15 cellular contexts compared by ENCODE assay signal in genomic region chr1:10730985-10731384, GRCh38.
A peak's percentile ranks its signal among the peaks of the same experiment; 100 is the strongest.
DNase-seq lines count a peak whose midpoint lies in the region; FAIRE-seq and TF ChIP-seq lines count a peak whose summit lies in the region.
"Had no signal": no experiment of that assay in that cellular context is flagged by ENCODE, and none has a peak within 500 bp of the region (broad histone marks: within the 10 kb centered on the region; RNA-seq: fewer than 3 reads in every experiment).

No MANE protein-coding gene starts in this region.

- H3K4ac ChIP-seq in trophoblast cell (ENCODE audit: low read depth, low read length), result no peak overlapping the region

- H3K9me3 ChIP-seq in endothelial cell of umbilical vein (replicated peaks; ENCODE audit: control insufficient read depth, insufficient read depth, low read length), result no peaks in the 10 kb centered on the region
- H3K9me3 ChIP-seq in trophoblast cell (ENCODE audit: insufficient read depth, low read depth, low read length), result no peaks in the 10 kb centered on the region
- no peaks in the 10 kb centered on the region for H3K9me3 ChIP-seq in HAP-1
- H3K9me3 ChIP-seq: adrenal gland, right lobe of liver had no signal

- H3K79me2 ChIP-seq in endothelial cell of umbilical vein (ENCODE audit: control insufficient read depth, insufficient read depth, low read length) (no peaks in the 10 kb centered on the region), trophoblast cell (ENCODE audit: control insufficient read depth, insufficient read depth, low read length, poor library complexity) (no peaks in the 10 kb centered on the region)

- in situ Hi-C loops in KBM-7 (cut with MboI; ENCODE audit: low pct_unique_long_range_greater_than_20kb, low sequenced_read_pairs), result no loop called here
- in situ Hi-C loops in HAP-1 (cut with MboI; ENCODE audit: low sequenced_read_pairs), result no loop called here

- H4K91ac ChIP-seq in trophoblast cell (ENCODE audit: low read depth, low read length), result no peak overlapping the region

- no peak overlapping the region for H3K18ac ChIP-seq in trophoblast cell (ENCODE audit: low read length)

- no peak for FAIRE-seq in endothelial cell of umbilical vein (lab: Jason Lieb, UNC)

- no peak overlapping the region for H2AFZ ChIP-seq in endothelial cell of umbilical vein (ENCODE audit: low read depth, low read length)
- no peak overlapping the region for H2AFZ ChIP-seq in trophoblast cell (ENCODE audit: insufficient read depth, low read length, poor library complexity)

- H2BK120ac ChIP-seq in trophoblast cell (ENCODE audit: insufficient read depth, low read length, poor library complexity), result no peak overlapping the region

- no peak overlapping the region for H4K12ac ChIP-seq in trophoblast cell (ENCODE audit: low read depth, low read length)

- H3K4me1 ChIP-seq in endothelial cell of umbilical vein (ENCODE audit: control insufficient read depth, extremely low read depth, insufficient read depth, low read length), result no peaks in the 10 kb centered on the region
- H3K4me1 ChIP-seq in trophoblast cell (ENCODE audit: control insufficient read depth in 1 of 2, insufficient read depth in 2 of 2, low read length in 2 of 2), result no peaks in the 10 kb centered on the region
- peaks cover 13% of the 10 kb centered on the region for H3K4me1 ChIP-seq in HAP-1
- H3K4me1 ChIP-seq: adrenal gland, right lobe of liver had no signal

- dilution Hi-C loops in endothelial cell of umbilical vein (cut with MboI; ENCODE audit: extremely low pct_ligation_motif_present, low sequenced_read_pairs), result no loop called here

- no peak overlapping the region for H3K9ac ChIP-seq in endothelial cell of umbilical vein (replicated peaks; ENCODE audit: extremely low read depth, insufficient read depth, low read length)
- H3K9ac ChIP-seq in trophoblast cell (ENCODE audit: low read length), result no peak overlapping the region

- WGBS in trophoblast cell (ENCODE audit: extremely low coverage, insufficient coverage, insufficient read length), result no CpG with 5 or more reads among the region's 7 CpGs

- H3K79me1 ChIP-seq in trophoblast cell (ENCODE audit: low read length), result no peaks in the 10 kb centered on the region

- H3K9me1 ChIP-seq in endothelial cell of umbilical vein (replicated peaks; ENCODE audit: control insufficient read depth, extremely low read depth, insufficient read depth, low read length), result no peaks in the 10 kb centered on the region

- no peak overlapping the region for H2BK5ac ChIP-seq in trophoblast cell (ENCODE audit: low read depth, low read length, poor library complexity)

- H4K20me1 ChIP-seq in endothelial cell of umbilical vein (replicated peaks; ENCODE audit: control insufficient read depth, extremely low read depth, insufficient read depth, low read length), result no peaks in the 10 kb centered on the region

- no peak for TF ChIP-seq POLR2A in endothelial cell of umbilical vein (IDR thresholded peaks at IDR 0.05; ENCODE audit: low read depth, low read length)

- no peak overlapping the region for H2AK5ac ChIP-seq in trophoblast cell (ENCODE audit: low read length)

- H3K27ac ChIP-seq in endothelial cell of umbilical vein (ENCODE audit: insufficient read depth, low read depth, low read length) (no peak overlapping the region), trophoblast cell (ENCODE audit: low read depth, low read length) (no peak overlapping the region)
- H3K27ac ChIP-seq: adrenal gland, right lobe of liver had no signal

- H3K27me3 ChIP-seq in endothelial cell of umbilical vein (ENCODE audit: control insufficient read depth in 2 of 2, insufficient read depth in 2 of 2, low read length in 2 of 2) (no peaks in the 10 kb centered on the region), trophoblast cell (ENCODE audit: insufficient read depth, low read length) (no peaks in the 10 kb centered on the region), HAP-1 (ENCODE audit: low read depth) (no peaks in the 10 kb centered on the region)
- H3K27me3 ChIP-seq: adrenal gland, right lobe of liver had no signal

- H3K4me3 ChIP-seq in endothelial cell of umbilical vein (replicated peaks in 1 of 3; ENCODE audit: insufficient read depth in 1 of 3, low read depth in 1 of 3, low read length in 3 of 3) (no peak overlapping the region), trophoblast cell (ENCODE audit: low read depth, low read length) (no peak overlapping the region), HAP-1 (no peak overlapping the region)
- H3K4me3 ChIP-seq: adrenal gland, right lobe of liver had no signal

- H3K36me3 ChIP-seq in endothelial cell of umbilical vein (ENCODE audit: control insufficient read depth in 2 of 2, extremely low read depth in 1 of 2, insufficient read depth in 2 of 2, low read length in 2 of 2) (no peaks in the 10 kb centered on the region), trophoblast cell (ENCODE audit: control insufficient read depth in 1 of 2, insufficient read depth in 2 of 2, low read length in 2 of 2) (no peaks in the 10 kb centered on the region), HAP-1 (replicated peaks) (no peaks in the 10 kb centered on the region)
- H3K36me3 ChIP-seq: adrenal gland, right lobe of liver had no signal

- DNase-seq in SIG-M5 treated with dmso at 0.1 percent for 504 hours (lab: John Stamatoyannopoulos, UW; ENCODE audit: unreplicated experiment), result peak; percentile 37
- DNase-seq in SIG-M5 (lab: John Stamatoyannopoulos, UW), result no peak
- peak; percentile 92 for DNase-seq in NCI-H226
- DNase-seq in endothelial cell of umbilical vein (ENCODE audit: low read depth, low spot score), result peak; percentile 21
- peak; percentile 85 to 96 for DNase-seq in trophoblast cell
- no peak for DNase-seq in KBM-7
- DNase-seq in NCI-H187 treated with DMSO at 0.1 percent for 48 hours (lab: John Stamatoyannopoulos, UW), result no peak
- no peak for DNase-seq in HAP-1 (ENCODE audit: low spot score in 2 of 2)
- DNase-seq: 8988T, activated B cell treated with CpG ODN at 0.5 μM for 24 hours, adrenal gland, H9, NCI-H2029 treated with DMSO at 0.1 percent for 48 hours, right lobe of liver, RPMI8226 had no signal

- no peak overlapping the region for H4K8ac ChIP-seq in trophoblast cell (ENCODE audit: low read depth, low read length)

- no peak overlapping the region for H3K23ac ChIP-seq in trophoblast cell (ENCODE audit: low read length)

- CTCF ChIA-PET in endothelial cell of umbilical vein (lab: Charles Lee), result interaction anchor here (0.9 to 1.4 kb wide), 2 partner anchors 10 to 224 kb away, joined by 3 to 5 read pairs; no protein-coding TSS in a partner anchor

- no peak overlapping the region for H2BK12ac ChIP-seq in trophoblast cell (ENCODE audit: low read length)

- H3K14ac ChIP-seq in trophoblast cell (ENCODE audit: low read length), result no peak overlapping the region

- intact Hi-C loops in endothelial cell of umbilical vein (cut with micrococcal nuclease), result no loop called here

- no TSS peak for BruUV-seq in endothelial cell of umbilical vein (replicated peaks; lab: Mats Ljungman, UMichigan)

- H3K4me2 ChIP-seq in endothelial cell of umbilical vein (ENCODE audit: insufficient read depth, low read length) (no peak overlapping the region), trophoblast cell (ENCODE audit: low read length) (no peak overlapping the region)

- no peak for TF ChIP-seq CTCF in endothelial cell of umbilical vein (IDR thresholded peaks at IDR 0.05; ENCODE audit: extremely low read depth in 1 of 2, insufficient read depth in 1 of 2, low read depth in 1 of 2, low read length in 2 of 2)

- POLR2A ChIA-PET in endothelial cell of umbilical vein (lab: Charles Lee), result no interaction called here

TF ChIP-seq in endothelial cell of umbilical vein, 7 proteins besides CTCF, POLR2A, EP300 and RAD21:
- TF ChIP-seq MYC (IDR thresholded peaks at IDR 0.05; ENCODE audit: low read depth, low read length), result no peak
- TF ChIP-seq EZH2 (IDR thresholded peaks at IDR 0.05; ENCODE audit: borderline replicate concordance, low read depth, low read length, severe bottlenecking), result no peak
- TF ChIP-seq JUN (IDR thresholded peaks at IDR 0.05; ENCODE audit: borderline replicate concordance, insufficient read depth, insufficient read length, low read depth), result no peak
- TF ChIP-seq GATA2 (IDR thresholded peaks at IDR 0.05; ENCODE audit: insufficient read depth, insufficient read length, low read depth, low read length), result no peak
- no peak for TF ChIP-seq FOS (IDR thresholded peaks at IDR 0.05; ENCODE audit: borderline replicate concordance, insufficient read depth, low read length)
- TF ChIP-seq POLR2AphosphoS5 (IDR thresholded peaks at IDR 0.05; ENCODE audit: insufficient read depth, low read depth, low read length), result no peak
- no peak for TF ChIP-seq MAX (IDR thresholded peaks at IDR 0.05; ENCODE audit: insufficient read depth, insufficient read length)

Comparison
In these comparisons a context has a peak if more than half of its experiments do, and no peak if none do; other contexts are left out.
1. DNase-seq: peak in SIG-M5 treated with dmso at 0.1 percent for 504 hours (single experiment), NCI-H226 (single experiment), endothelial cell of umbilical vein (single experiment) and trophoblast cell (2 of 2); none in SIG-M5 (single experiment), KBM-7 (single experiment), NCI-H187 treated with DMSO at 0.1 percent for 48 hours (single experiment) and HAP-1 (0 of 2).